In the genomic region with DNA sequence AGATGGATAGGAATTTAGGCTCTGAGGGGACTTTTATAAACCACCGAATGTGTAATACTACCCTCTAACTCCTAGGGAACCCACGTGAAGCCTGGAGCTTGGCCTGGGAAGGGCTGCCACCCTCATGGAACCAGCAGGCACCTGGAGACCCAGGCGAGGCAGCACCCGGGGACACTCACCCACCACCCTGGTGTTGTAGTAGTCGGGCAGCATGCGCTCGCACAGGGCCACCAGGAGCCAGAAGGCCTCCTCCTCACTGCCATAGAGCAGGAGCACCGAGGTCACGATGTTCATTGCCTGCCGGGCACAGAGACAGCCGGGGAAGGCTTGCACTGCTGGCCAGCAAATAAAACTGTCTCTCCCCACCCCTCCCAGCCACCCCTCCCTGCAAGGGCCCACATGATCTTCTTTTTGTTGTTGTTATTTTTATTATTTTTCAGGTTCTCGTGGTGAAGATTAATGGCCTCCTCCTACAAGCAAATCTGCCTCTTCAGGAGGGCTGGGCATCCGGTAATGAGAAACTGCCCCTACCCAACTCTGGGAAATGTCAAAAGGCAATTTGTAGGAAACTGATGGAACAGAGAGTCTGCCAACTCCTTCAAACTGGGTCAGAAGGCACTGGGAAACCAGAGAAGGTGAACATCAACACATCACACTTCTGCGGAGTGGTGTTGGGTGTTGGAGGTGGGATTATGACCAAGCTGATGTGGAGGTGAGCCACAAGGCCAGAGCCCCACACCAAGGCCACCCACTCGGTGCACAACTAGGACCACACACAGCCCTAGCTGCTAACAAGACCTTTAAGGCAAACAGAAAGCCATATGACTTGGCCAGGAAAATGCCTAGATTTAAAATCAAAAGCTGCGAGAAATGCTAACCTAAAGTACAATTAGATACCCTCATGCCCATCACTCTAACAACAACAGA, we compare ENCODE assay signal across 1 cellular context.
TF ChIP-seq lines count a peak whose summit lies in the region.

No MANE protein-coding gene starts in this region.

TF ChIP-seq in SK-N-SH, 30 proteins besides CTCF, POLR2A, EP300 and RAD21 (continued from another document):
- TF ChIP-seq NFIC (IDR thresholded peaks at IDR 0.05; ENCODE audit: borderline replicate concordance) (no peak), TEAD4 (IDR thresholded peaks at IDR 0.05; ENCODE audit: borderline replicate concordance, insufficient read depth) (no peak), MAX (IDR thresholded peaks at IDR 0.05; ENCODE audit: low read depth) (no peak), TCF12 (IDR thresholded peaks at IDR 0.05) (no peak), GABPA (IDR thresholded peaks at IDR 0.05; ENCODE audit: low read depth) (no peak), JUND (IDR thresholded peaks at IDR 0.05) (no peak), YY1 (IDR thresholded peaks at IDR 0.05; ENCODE audit: low read depth) (no peak), REST (IDR thresholded peaks at IDR 0.05; ENCODE audit: low read depth, low read length) (no peak), GATA2 (CRISPR knock-in tag; IDR thresholded peaks at IDR 0.05) (no peak), FOXM1 (IDR thresholded peaks at IDR 0.05; ENCODE audit: low read depth) (no peak), TAF1 (IDR thresholded peaks at IDR 0.05; ENCODE audit: borderline replicate concordance, low read depth, low read length) (no peak)
- TF ChIP-seq, protein P1, sequence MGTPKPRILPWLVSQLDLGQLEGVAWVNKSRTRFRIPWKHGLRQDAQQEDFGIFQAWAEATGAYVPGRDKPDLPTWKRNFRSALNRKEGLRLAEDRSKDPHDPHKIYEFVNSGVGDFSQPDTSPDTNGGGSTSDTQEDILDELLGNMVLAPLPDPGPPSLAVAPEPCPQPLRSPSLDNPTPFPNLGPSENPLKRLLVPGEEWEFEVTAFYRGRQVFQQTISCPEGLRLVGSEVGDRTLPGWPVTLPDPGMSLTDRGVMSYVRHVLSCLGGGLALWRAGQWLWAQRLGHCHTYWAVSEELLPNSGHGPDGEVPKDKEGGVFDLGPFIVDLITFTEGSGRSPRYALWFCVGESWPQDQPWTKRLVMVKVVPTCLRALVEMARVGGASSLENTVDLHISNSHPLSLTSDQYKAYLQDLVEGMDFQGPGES (IDR thresholded peaks at IDR 0.05; ENCODE audit: low read depth, low read length), result no peak
- TF ChIP-seq, protein P2, sequence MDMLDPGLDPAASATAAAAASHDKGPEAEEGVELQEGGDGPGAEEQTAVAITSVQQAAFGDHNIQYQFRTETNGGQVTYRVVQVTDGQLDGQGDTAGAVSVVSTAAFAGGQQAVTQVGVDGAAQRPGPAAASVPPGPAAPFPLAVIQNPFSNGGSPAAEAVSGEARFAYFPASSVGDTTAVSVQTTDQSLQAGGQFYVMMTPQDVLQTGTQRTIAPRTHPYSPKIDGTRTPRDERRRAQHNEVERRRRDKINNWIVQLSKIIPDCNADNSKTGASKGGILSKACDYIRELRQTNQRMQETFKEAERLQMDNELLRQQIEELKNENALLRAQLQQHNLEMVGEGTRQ (IDR thresholded peaks at IDR 0.05; ENCODE audit: borderline replicate concordance, low read depth, low read length), result no peak
